1 cellular context compared by ENCODE assay signal in the genomic region with DNA sequence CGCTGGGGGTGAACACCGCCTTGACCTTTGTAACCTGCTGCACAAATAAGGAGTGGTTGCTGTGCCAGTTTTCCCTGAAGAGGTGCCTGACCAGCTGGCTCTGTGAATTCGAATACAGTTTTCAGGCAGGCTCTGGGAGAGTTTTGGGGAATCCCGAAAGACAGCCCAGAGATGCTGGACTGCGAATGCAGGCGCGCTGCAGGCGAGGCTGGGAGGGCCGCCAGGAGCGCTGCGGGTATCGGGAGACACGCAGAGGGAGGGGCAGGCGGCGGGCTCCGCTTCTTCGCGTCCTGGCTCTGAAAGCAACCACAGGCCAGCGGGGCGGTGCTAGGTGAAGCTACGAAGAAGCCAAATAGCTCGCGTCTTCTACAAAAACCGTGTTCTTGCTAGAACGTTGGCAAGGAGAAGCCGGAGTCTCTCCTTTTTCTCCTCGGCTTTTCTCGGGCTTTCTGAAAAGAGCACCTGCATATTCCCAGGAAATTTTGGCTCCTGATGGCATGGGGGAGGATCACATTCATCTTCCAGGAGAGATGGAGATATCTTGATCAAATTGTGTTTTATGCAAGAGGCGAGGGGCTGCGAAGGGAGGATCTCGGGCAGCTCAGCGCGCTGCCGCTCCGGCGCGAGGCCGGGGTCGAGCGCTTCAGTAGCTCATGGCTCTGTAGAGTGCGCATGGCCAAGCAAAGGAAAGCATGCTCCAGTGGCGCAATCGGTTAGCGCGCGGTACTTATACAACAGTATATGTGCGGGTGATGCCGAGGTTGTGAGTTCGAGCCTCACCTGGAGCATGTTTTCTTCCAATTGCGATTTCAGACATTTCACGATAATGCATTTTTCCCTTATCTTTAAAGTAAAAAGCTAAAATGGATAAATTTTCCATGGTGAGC.
TF ChIP-seq lines count a peak whose summit lies in the region.

No MANE protein-coding gene starts in this region.

TF ChIP-seq in GM23338, 12 proteins besides CTCF, POLR2A, EP300 and RAD21:
- peak; percentile 49; the same call in 1 of the 2 replicates for TF ChIP-seq CREB1 (CRISPR knock-in tag; IDR thresholded peaks at IDR 0.05; ENCODE audit: low read depth)
- TF ChIP-seq STAT1 (IDR thresholded peaks at IDR 0.05; ENCODE audit: unreplicated experiment): no peak
